ENCODE assay signal across 11 cellular contexts in the genomic region with DNA sequence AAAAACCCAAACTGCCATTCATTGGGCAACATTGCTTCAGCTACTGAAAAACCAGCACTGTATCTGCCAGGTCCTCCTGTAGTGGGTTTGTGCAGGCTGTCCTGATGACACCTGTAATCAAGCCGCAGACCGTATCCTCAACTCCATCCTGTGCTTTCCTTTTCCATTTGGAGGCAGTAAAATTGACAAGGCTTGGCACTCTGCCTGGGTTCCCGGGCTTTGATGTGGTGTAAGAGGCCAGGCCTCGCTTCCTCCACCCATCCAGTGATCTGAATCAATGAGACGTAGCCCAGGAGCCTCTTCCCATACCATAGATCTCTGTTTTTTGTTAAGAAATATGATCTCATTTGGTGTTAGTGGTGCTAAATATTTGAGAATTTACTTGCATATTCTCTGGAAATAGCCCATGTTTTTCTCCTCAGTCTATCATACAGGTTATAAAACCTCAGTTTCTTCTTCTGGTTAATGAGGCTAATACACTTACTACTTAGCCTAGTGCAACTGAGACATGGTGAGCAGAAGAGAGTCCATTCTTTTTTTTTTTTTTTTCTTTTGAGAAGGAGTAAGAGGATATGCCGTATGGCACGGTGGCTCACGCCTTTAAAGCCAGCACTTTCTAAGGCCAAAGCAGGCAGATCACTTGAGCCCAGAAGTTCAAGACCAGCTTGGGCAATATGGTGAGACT. TPM values are rescaled to one million over a fixed set of nuclear protein-coding genes. Genes with fewer than 3 reads are reported as not detected.
DNase-seq lines count a peak whose midpoint lies in the region; ATAC-seq and TF ChIP-seq lines count a peak whose summit lies in the region.
"Had no signal": no experiment of that assay in that cellular context is flagged by ENCODE, and none has a peak within 500 bp of the region (broad histone marks: within the 10 kb centered on the region; RNA-seq: fewer than 3 reads in every experiment).

No MANE protein-coding gene starts in this region.

- TF ChIP-seq EP300 in Ishikawa (IDR thresholded peaks at IDR 0.05; ENCODE audit: borderline replicate concordance), result no peak

- no peaks in the 10 kb centered on the region for H3K4me1 Mint-ChIP-seq in immature natural killer cell
- H3K4me1 Mint-ChIP-seq: activated naive CD4-positive, alpha-beta T cell treated with anti-CD3 and anti-CD28 coated beads, Interleukin-2, amount 50 U/mL, for 24 hours; CD14-positive monocyte had no signal

- no peak for TF ChIP-seq RAD21 in Ishikawa (IDR thresholded peaks at IDR 0.05; ENCODE audit: low read depth)

- peaks cover 0 to 3% (median 0%) of the 10 kb centered on the region in 3 donors for H3K36me3 Mint-ChIP-seq in immature natural killer cell
- H3K36me3 Mint-ChIP-seq: activated naive CD4-positive, alpha-beta T cell treated with anti-CD3 and anti-CD28 coated beads, Interleukin-2, amount 50 U/mL, for 24 hours; CD14-positive monocyte had no signal

- no peak overlapping the region for H3K9ac ChIP-seq in BLaER1

- peaks cover 0 to 4% (median 2%) of the 10 kb centered on the region in 3 donors for H3K27me3 Mint-ChIP-seq in immature natural killer cell (ENCODE audit: low read depth in 3 of 3)
- H3K27me3 Mint-ChIP-seq: progenitor cell of endocrine pancreas had no signal

- ATAC-seq in HG03439 (IDR thresholded peaks at IDR 0.05; ENCODE audit: unreplicated experiment), result no peak

- H3K4me3 ChIP-seq in BLaER1 (no peak overlapping the region), foreskin fibroblast (ENCODE audit: low read depth in 1 of 2, low read length in 2 of 2) (no peak overlapping the region)

- H3K4me3 Mint-ChIP-seq in immature natural killer cell, result no peak overlapping the region
- H3K4me3 Mint-ChIP-seq: activated naive CD4-positive, alpha-beta T cell treated with anti-CD3 and anti-CD28 coated beads, Interleukin-2, amount 50 U/mL, for 24 hours; CD14-positive monocyte had no signal

- no peak overlapping the region for H3K27ac Mint-ChIP-seq in immature natural killer cell
- H3K27ac Mint-ChIP-seq: activated naive CD4-positive, alpha-beta T cell treated with anti-CD3 and anti-CD28 coated beads, Interleukin-2, amount 50 U/mL, for 24 hours; CD14-positive monocyte; progenitor cell of endocrine pancreas had no signal

- peak overlapping the region; percentile 56 for H3K4me2 ChIP-seq in BLaER1

- H3K4me1 ChIP-seq in BLaER1, result peaks cover 21% of the 10 kb centered on the region

- H4K20me1 ChIP-seq in BLaER1, result no peaks in the 10 kb centered on the region

- peaks cover under 1% of the 10 kb centered on the region; the same call in 1 of the 2 replicates for H3K36me3 ChIP-seq in BLaER1

- DNase-seq in SHP77 (lab: John Stamatoyannopoulos, UW), result peak; percentile 49 to 60
- DNase-seq in foreskin fibroblast, result peak; percentile 55 to 76
- DNase-seq in foreskin melanocyte, result no peak
- no peak for DNase-seq in immature natural killer cell
- no peak for DNase-seq in NOMO-1 treated with dmso at 0.1 percent for 144 hours (lab: John Stamatoyannopoulos, UW; ENCODE audit: unreplicated experiment)

- no peak overlapping the region for H3K27ac ChIP-seq in BLaER1

- no peaks in the 10 kb centered on the region for H3K27me3 ChIP-seq in BLaER1

- TF ChIP-seq CTCF in foreskin fibroblast (IDR thresholded peaks at IDR 0.05; ENCODE audit: low read depth, low read length), result no peak

- no peaks in the 10 kb centered on the region for H3K9me3 Mint-ChIP-seq in immature natural killer cell
- H3K9me3 Mint-ChIP-seq: activated naive CD4-positive, alpha-beta T cell treated with anti-CD3 and anti-CD28 coated beads, Interleukin-2, amount 50 U/mL, for 24 hours; CD14-positive monocyte had no signal

- H3K9me3 ChIP-seq in BLaER1, result no peaks in the 10 kb centered on the region

TF ChIP-seq in Ishikawa, 13 proteins besides CTCF, POLR2A, EP300 and RAD21:
- TF ChIP-seq, protein P1, sequence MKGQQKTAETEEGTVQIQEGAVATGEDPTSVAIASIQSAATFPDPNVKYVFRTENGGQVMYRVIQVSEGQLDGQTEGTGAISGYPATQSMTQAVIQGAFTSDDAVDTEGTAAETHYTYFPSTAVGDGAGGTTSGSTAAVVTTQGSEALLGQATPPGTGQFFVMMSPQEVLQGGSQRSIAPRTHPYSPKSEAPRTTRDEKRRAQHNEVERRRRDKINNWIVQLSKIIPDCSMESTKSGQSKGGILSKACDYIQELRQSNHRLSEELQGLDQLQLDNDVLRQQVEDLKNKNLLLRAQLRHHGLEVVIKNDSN (IDR thresholded peaks at IDR 0.05), result no peak
- no peak for TF ChIP-seq CEBPB (IDR thresholded peaks at IDR 0.05)
- TF ChIP-seq CREB1 (IDR thresholded peaks at IDR 0.05; ENCODE audit: low read depth), result no peak
- peak; percentile 68 for TF ChIP-seq NFIC (IDR thresholded peaks at IDR 0.05)
- no peak for TF ChIP-seq TEAD4 (IDR thresholded peaks at IDR 0.05)

RNA-seq across cellular contexts. Expression of gene LSM11, which starts 34.8 kb away (rescaled TPM):
- under 1 TPM in 2 of 3 donors, not detected in 1; 0.48 to 0.53 TPM for polyA plus RNA-seq in immature natural killer cell

RNA-seq across cellular contexts. Expression of gene THG1L, which starts 47.0 kb away (rescaled TPM):
- polyA plus RNA-seq in immature natural killer cell, result 1 to 10 TPM; 1.4 to 3.8 (median 3.6) TPM

Comparison
In these comparisons a context has a peak if more than half of its experiments do, and no peak if none do; other contexts are left out.
1. DNase-seq: peak in SHP77 (2 of 2) and foreskin fibroblast (2 of 2); none in foreskin melanocyte (single experiment), immature natural killer cell (0 of 3) and NOMO-1 treated with dmso at 0.1 percent for 144 hours (single experiment).